ENCODE assay signal across 9 cellular contexts in genomic region chr12:47725893-47726292, GRCh38. TPM values are rescaled to one million over a fixed set of nuclear protein-coding genes. Genes with fewer than 3 reads are reported as not detected.
DNase-seq lines count a peak whose midpoint lies in the region; ATAC-seq, FAIRE-seq and TF ChIP-seq lines count a peak whose summit lies in the region.
"Had no signal": no experiment of that assay in that cellular context is flagged by ENCODE, and none has a peak within 500 bp of the region (broad histone marks: within the 10 kb centered on the region; RNA-seq: fewer than 3 reads in every experiment).

No MANE protein-coding gene starts in this region.

- H3K23ac ChIP-seq in mesenchymal stem cell (ENCODE audit: low read length in 2 of 2) = no peak overlapping the region

- H3K36me3 Mint-ChIP-seq in HFFc6 (ENCODE audit: low read depth) (no peaks in the 10 kb centered on the region), endodermal cell (ENCODE audit: low read depth) (no peaks in the 10 kb centered on the region)

- CTCF ChIA-PET in HepG2 (lab: Yijun Ruan, JAX; ENCODE audit: low intra/inter-chr PET ratio, low total read pairs) = no interaction called here

- H3K4me3 ChIP-seq in mesenchymal stem cell (ENCODE audit: insufficient read depth in 1 of 2, low read depth in 1 of 2, low read length in 2 of 2) (peak overlapping the region in 1 of 2 experiments; percentile 52), kidney (ENCODE audit: low read length in 2 of 2) (no peak overlapping the region), endodermal cell (ENCODE audit: low read length) (no peak overlapping the region), HepG2 (replicated peaks in 1 of 3; ENCODE audit: insufficient read depth in 1 of 3, low read depth in 2 of 3, low read length in 3 of 3) (no peak overlapping the region), stomach (no peak overlapping the region)

- H3K4me3 Mint-ChIP-seq in HFFc6 = no peak overlapping the region; the same call in 1 of the 2 replicates
- no peak overlapping the region for H3K4me3 Mint-ChIP-seq in endodermal cell

- no peaks in the 10 kb centered on the region for H4K20me1 ChIP-seq in HepG2 (ENCODE audit: insufficient read depth, low read length)

- H4K91ac ChIP-seq in mesenchymal stem cell (ENCODE audit: low read length) = no peak overlapping the region

- no peaks in the 10 kb centered on the region for H3K9me3 ChIP-seq in mesenchymal stem cell (ENCODE audit: control insufficient read depth, low read length)
- no peaks in the 10 kb centered on the region for H3K9me3 ChIP-seq in kidney (ENCODE audit: control insufficient read depth in 1 of 2, low read length in 2 of 2)
- H3K9me3 ChIP-seq in endodermal cell (ENCODE audit: control insufficient read depth, low read length) = no peaks in the 10 kb centered on the region
- no peaks in the 10 kb centered on the region for H3K9me3 ChIP-seq in HepG2 (ENCODE audit: low read length)
- no peaks in the 10 kb centered on the region for H3K9me3 ChIP-seq in stomach

- FAIRE-seq in kidney (lab: Jason Lieb, UNC) (no peak), HepG2 (lab: Jason Lieb, UNC) (no peak)

- no peak overlapping the region for H2BK5ac ChIP-seq in mesenchymal stem cell (ENCODE audit: low read depth, low read length, poor library complexity, severe bottlenecking)

- no peak for TF ChIP-seq POLR2A in HepG2 (IDR thresholded peaks at IDR 0.05; ENCODE audit: insufficient read depth in 1 of 2, low read depth in 2 of 2, low read length in 2 of 2)
- TF ChIP-seq POLR2A in stomach (IDR thresholded peaks at IDR 0.05) = no peak

- 40% methylated on average over 5 of the region's 5 CpGs for WGBS in mesenchymal stem cell
- WGBS in endodermal cell (ENCODE audit: insufficient coverage in 1 of 2, insufficient read length in 1 of 2), 2 experiments = 73 to 75% methylated on average over 3 to 5 of the region's 5 CpGs
- 58% methylated on average over 5 of the region's 5 CpGs for WGBS in HepG2 (ENCODE audit: low lambda C conversion rate)
- 41 to 69% (median 62%) methylated on average over 5 of the region's 5 CpGs for WGBS in stomach, 5 donors

- DNase-seq in HFFc6 (peak; percentile 76), NCI-H526 (lab: John Stamatoyannopoulos, UW) (peak; percentile 40 to 57), mesenchymal stem cell (peak; percentile 47), kidney (no peak), endodermal cell (no peak), HepG2 (ENCODE audit: low spot score) (no peak), stomach (no peak)

- H3K36me3 ChIP-seq in mesenchymal stem cell (ENCODE audit: control insufficient read depth in 1 of 2, insufficient read depth in 2 of 2, low read depth in 1 of 2, low read length in 2 of 2) (peaks cover 0 to 8% of the 10 kb centered on the region in 2 experiments), kidney (ENCODE audit: control insufficient read depth in 1 of 2, insufficient read depth in 2 of 2, low read length in 2 of 2) (no peaks in the 10 kb centered on the region), endodermal cell (ENCODE audit: control insufficient read depth, insufficient read depth, low read length) (no peaks in the 10 kb centered on the region), HepG2 (replicated peaks in 1 of 2; ENCODE audit: control insufficient read depth in 1 of 2, insufficient read depth in 2 of 2, low read length in 2 of 2) (no peaks in the 10 kb centered on the region), stomach (peaks cover 0 to 20% (median 0%) of the 10 kb centered on the region in 4 donors)

- H2AK5ac ChIP-seq in mesenchymal stem cell (ENCODE audit: low read length, severe bottlenecking) = no peak overlapping the region

- H3K4me1 ChIP-seq in mesenchymal stem cell (ENCODE audit: control insufficient read depth, insufficient read depth, low read depth, low read length) (peaks cover 6% of the 10 kb centered on the region), kidney (ENCODE audit: control insufficient read depth in 1 of 2, insufficient read depth in 1 of 2, low read depth in 1 of 2, low read length in 2 of 2) (peaks cover 0 to 2% of the 10 kb centered on the region in 2 donors), endodermal cell (ENCODE audit: control insufficient read depth, insufficient read depth, low read length) (no peaks in the 10 kb centered on the region), HepG2 (ENCODE audit: insufficient read depth, low read length) (no peaks in the 10 kb centered on the region), stomach (peaks cover 7 to 20% (median 13%) of the 10 kb centered on the region in 4 donors)

- BruUV-seq in HepG2 (replicated peaks; lab: Mats Ljungman, UMichigan) = no TSS peak

- H3K4me1 Mint-ChIP-seq in HFFc6 (ENCODE audit: low read depth) = peaks cover 65% of the 10 kb centered on the region
- H3K4me1 Mint-ChIP-seq in endodermal cell = no peaks in the 10 kb centered on the region

- no peak for TF ChIP-seq RAD21 in HepG2 (CRISPR knock-in tag; IDR thresholded peaks at IDR 0.05)

- TF ChIP-seq EP300 in HepG2 (IDR thresholded peaks at IDR 0.05; ENCODE audit: low read depth in 2 of 2, low read length in 2 of 2) (no peak), HepG2 (CRISPR knock-in tag; IDR thresholded peaks at IDR 0.05; ENCODE audit: borderline replicate concordance) (no peak), stomach (IDR thresholded peaks at IDR 0.05) (no peak)

- H3K9ac ChIP-seq in mesenchymal stem cell (ENCODE audit: low read length) (peak overlapping the region; percentile 73), kidney (ENCODE audit: low read length in 2 of 2) (no peak overlapping the region), endodermal cell (ENCODE audit: extremely low read depth, low read length, poor library complexity, severe bottlenecking) (no peak overlapping the region), HepG2 (ENCODE audit: insufficient read depth, low read depth, low read length) (no peak overlapping the region)

- intact Hi-C loops in kidney (cut with DNase I) (no loop called here), HepG2 (cut with micrococcal nuclease; ENCODE audit: unreplicated experiment) (no loop called here), stomach (cut with DNase I; ENCODE audit: low total_unique reads) (no loop called here)

- ATAC-seq in GM18519 (IDR thresholded peaks at IDR 0.05; ENCODE audit: low FRiP score, unreplicated experiment) (peak; percentile 78), HepG2 (no peak)

- no peak for TF ChIP-seq CTCF in HFFc6 (IDR thresholded peaks at IDR 0.05)
- no peak for TF ChIP-seq CTCF in kidney (IDR thresholded peaks at IDR 0.05; ENCODE audit: borderline replicate concordance, extremely low read depth, insufficient read depth)
- TF ChIP-seq CTCF in endodermal cell (conservative IDR thresholded peaks at IDR 0.05) = no peak
- no peak for TF ChIP-seq CTCF in HepG2 (CRISPR knock-in tag; IDR thresholded peaks at IDR 0.05)
- no peak for TF ChIP-seq CTCF in stomach (IDR thresholded peaks at IDR 0.05)

- H3K27ac ChIP-seq in mesenchymal stem cell (ENCODE audit: low read length, poor library complexity, severe bottlenecking) (no peak overlapping the region), kidney (ENCODE audit: low read depth in 2 of 2, low read length in 2 of 2) (peak overlapping the region in 1 of 2 donors; percentile 13), endodermal cell (ENCODE audit: low read depth, low read length) (no peak overlapping the region), HepG2 (ENCODE audit: extremely low read length, insufficient read depth, low read length) (no peak overlapping the region), stomach (no peak overlapping the region)

- H3K27me3 ChIP-seq in mesenchymal stem cell (ENCODE audit: control insufficient read depth in 1 of 2, insufficient read depth in 1 of 2, low read length in 2 of 2) (no peaks in the 10 kb centered on the region), endodermal cell (ENCODE audit: control insufficient read depth, insufficient read depth, low read length, poor library complexity, severe bottlenecking) (no peaks in the 10 kb centered on the region), HepG2 (ENCODE audit: control insufficient read depth in 1 of 2, insufficient read depth in 2 of 2, low read length in 2 of 2) (no peaks in the 10 kb centered on the region), stomach (no peaks in the 10 kb centered on the region)

- no peaks in the 10 kb centered on the region for H3K9me3 Mint-ChIP-seq in HFFc6
- H3K9me3 Mint-ChIP-seq in endodermal cell = no peaks in the 10 kb centered on the region

- in situ Hi-C loops in HepG2 (cut with HindIII; ENCODE audit: extremely low pct_ligation_motif_present, low pct_unique_long_range_greater_than_20kb) = no loop called here

- no peak overlapping the region for H3K18ac ChIP-seq in mesenchymal stem cell (ENCODE audit: low read depth in 1 of 2, low read length in 2 of 2)

- POLR2A ChIA-PET in HepG2 (lab: Yijun Ruan, JAX) = no interaction called here

- H3K79me2 ChIP-seq in HepG2 (ENCODE audit: insufficient read depth, low read length) = no peaks in the 10 kb centered on the region

- H2BK12ac ChIP-seq in mesenchymal stem cell (ENCODE audit: low read length in 2 of 2) = no peak overlapping the region

- H3K27me3 Mint-ChIP-seq in HFFc6 (ENCODE audit: insufficient read depth) (peaks cover 2% of the 10 kb centered on the region; the same call in 1 of the 2 replicates), endodermal cell (ENCODE audit: insufficient read depth) (peaks cover 11% of the 10 kb centered on the region)

- H2BK15ac ChIP-seq in mesenchymal stem cell (ENCODE audit: low read depth, poor library complexity, severe bottlenecking) = peak overlapping the region; percentile 4

- H3K27ac Mint-ChIP-seq in HFFc6 (peak overlapping the region; percentile 85), endodermal cell (no peak overlapping the region)

- no peak overlapping the region for H2BK120ac ChIP-seq in mesenchymal stem cell (ENCODE audit: low read depth, low read length)

- H3K4me2 ChIP-seq in mesenchymal stem cell (ENCODE audit: low read length, poor library complexity, severe bottlenecking) (no peak overlapping the region), HepG2 (ENCODE audit: low read depth, low read length) (no peak overlapping the region)

- H2AFZ ChIP-seq in mesenchymal stem cell (ENCODE audit: low read depth, low read length) = no peak overlapping the region
- H2AFZ ChIP-seq in HepG2 (ENCODE audit: low read length) = no peak overlapping the region

- H3K4ac ChIP-seq in mesenchymal stem cell (ENCODE audit: low read depth in 1 of 2, low read length in 2 of 2) = no peak overlapping the region

- no peak overlapping the region for H3K14ac ChIP-seq in mesenchymal stem cell (ENCODE audit: low read length in 2 of 2)

- H4K8ac ChIP-seq in mesenchymal stem cell (ENCODE audit: low read length) = no peak overlapping the region

- no peaks in the 10 kb centered on the region for H3K79me1 ChIP-seq in mesenchymal stem cell (replicated peaks; ENCODE audit: low read length, poor library complexity, severe bottlenecking)

RNA-seq across cellular contexts. Expression of gene ENDOU, which starts 0.6 kb away (rescaled TPM):
- total RNA-seq in HFFc6 (2021; fragmentation: NEBNext Ultra II Directional; extraction: Animal tissue kit (Norgen Biotek cat#: 25700)) = under 1 TPM in 1 of 6 experiments, not detected in 5; 0.11 TPM
- not detected for polyA plus RNA-seq in mesenchymal stem cell (2013, experiment 1 of 2)
- polyA plus RNA-seq in mesenchymal stem cell (2013, experiment 2 of 2) = not detected
- total RNA-seq in kidney (0.91 TPM), endodermal cell (not detected), HepG2 (2016; rRNA removed; fragmentation: Illumina TruSeq; extraction: Trizol) (not detected in 2 replicates), stomach (1 to 10 TPM in 1 of 5 donors, not detected in 4; 1.8 TPM)
- polyA plus RNA-seq in kidney (ENCODE audit: insufficient read depth, low read depth, low replicate concordance) (0.28 TPM), HepG2 (2011; rRNA removed) (not detected in 2 replicates), stomach (1 to 10 TPM in 1 of 3 donors, not detected in 2; 7.6 TPM)
- polyA plus RNA-seq in endodermal cell (2013, experiment 1 of 2) = not detected
- polyA plus RNA-seq in endodermal cell (2013, experiment 2 of 2) = not detected
- not detected in 2 replicates for total RNA-seq in HepG2 (2016; cell fraction: cytosol; rRNA removed; fragmentation: Illumina TruSeq; extraction: Trizol; ENCODE audit: low read depth)
- not detected in 2 replicates for total RNA-seq in HepG2 (2016; cell fraction: insoluble cytoplasmic fraction; rRNA removed; fragmentation: Illumina TruSeq; extraction: Trizol)
- total RNA-seq in HepG2 (2016; cell fraction: membrane; rRNA removed; fragmentation: Illumina TruSeq; extraction: Trizol) = not detected in 2 replicates
- not detected in 2 replicates for total RNA-seq in HepG2 (2016; cell fraction: nucleus; rRNA removed; fragmentation: Illumina TruSeq; extraction: Trizol)
- not detected in 2 replicates for polyA plus RNA-seq in HepG2 (2011; cell fraction: cytosol; rRNA removed)
- not detected in 2 replicates for polyA plus RNA-seq in HepG2 (2011; cell fraction: nucleus; rRNA removed)
- polyA plus RNA-seq in HepG2 (2012) = not detected in 2 replicates
- polyA plus RNA-seq in HepG2 (2016; cell fraction: cytosol; fragmentation: Illumina TruSeq; extraction: Trizol; ENCODE audit: low read depth) = not detected in 2 replicates
- not detected in 2 replicates for polyA plus RNA-seq in HepG2 (2016; cell fraction: insoluble cytoplasmic fraction; fragmentation: Illumina TruSeq; extraction: Trizol; ENCODE audit: low read depth)
- not detected in 2 replicates for polyA plus RNA-seq in HepG2 (2016; cell fraction: membrane; fragmentation: Illumina TruSeq; extraction: Trizol; ENCODE audit: low read depth)
- not detected in 2 replicates for polyA plus RNA-seq in HepG2 (2016; cell fraction: nucleus; fragmentation: Illumina TruSeq; extraction: Trizol; ENCODE audit: insufficient read depth, low read depth)
- not detected in 2 replicates for polyA minus RNA-seq in HepG2 (2011; rRNA and poly(A)+ RNA removed; ENCODE audit: low replicate concordance)
- not detected in 2 replicates for polyA minus RNA-seq in HepG2 (2011; cell fraction: cytosol; rRNA and poly(A)+ RNA removed)
- not detected in 2 replicates for polyA minus RNA-seq in HepG2 (2011; cell fraction: nucleus; rRNA and poly(A)+ RNA removed)
- polyA plus RNA-seq: liver had no signal

RNA-seq across cellular contexts. Expression of gene RPAP3, which starts 20.1 kb away (rescaled TPM):
- 10 to 100 TPM; 26.3 to 43.4 (median 39.0) TPM for total RNA-seq in HFFc6 (2021; fragmentation: NEBNext Ultra II Directional; extraction: Animal tissue kit (Norgen Biotek cat#: 25700))
- 28.1 TPM for polyA plus RNA-seq in mesenchymal stem cell (2013, experiment 1 of 2)
- polyA plus RNA-seq in mesenchymal stem cell (2013, experiment 2 of 2) = 30.9 TPM
- total RNA-seq in kidney (20.6 TPM), endodermal cell (10 to 100 TPM; 52.0 to 56.9 TPM), HepG2 (2016; rRNA removed; fragmentation: Illumina TruSeq; extraction: Trizol) (32.8 and 54.2 TPM in 2 replicates), stomach (10 to 100 TPM in 4 of 5 donors, 1 to 10 TPM in 1; 3.5 to 47.4 (median 17.3) TPM)
- polyA plus RNA-seq in kidney (ENCODE audit: insufficient read depth, low read depth, low replicate concordance) (15.6 TPM), HepG2 (2011; rRNA removed) (6.0 and 8.8 TPM in 2 replicates), stomach (10 to 100 TPM in 1 of 3 donors, 1 to 10 TPM in 2; 7.9 to 10.8 (median 8.5) TPM)
- 39.0 TPM for polyA plus RNA-seq in endodermal cell (2013, experiment 1 of 2)
- 39.5 TPM for polyA plus RNA-seq in endodermal cell (2013, experiment 2 of 2)
- total RNA-seq in HepG2 (2016; cell fraction: cytosol; rRNA removed; fragmentation: Illumina TruSeq; extraction: Trizol; ENCODE audit: low read depth) = 1.8 and 2.4 TPM in 2 replicates
- 32.6 and 56.0 TPM in 2 replicates for total RNA-seq in HepG2 (2016; cell fraction: insoluble cytoplasmic fraction; rRNA removed; fragmentation: Illumina TruSeq; extraction: Trizol)
- 6.0 and 7.0 TPM in 2 replicates for total RNA-seq in HepG2 (2016; cell fraction: membrane; rRNA removed; fragmentation: Illumina TruSeq; extraction: Trizol)
- total RNA-seq in HepG2 (2016; cell fraction: nucleus; rRNA removed; fragmentation: Illumina TruSeq; extraction: Trizol) = 20.5 and 22.8 TPM in 2 replicates
- 2.6 and 4.0 TPM in 2 replicates for polyA plus RNA-seq in HepG2 (2011; cell fraction: cytosol; rRNA removed)
- 2.1 and 4.0 TPM in 2 replicates for polyA plus RNA-seq in HepG2 (2011; cell fraction: nucleus; rRNA removed)
- polyA plus RNA-seq in HepG2 (2012) = 12.7 and 13.8 TPM in 2 replicates
- polyA plus RNA-seq in HepG2 (2016; cell fraction: cytosol; fragmentation: Illumina TruSeq; extraction: Trizol; ENCODE audit: low read depth) = 1.9 and 2.4 TPM in 2 replicates
- 54.9 and 56.4 TPM in 2 replicates for polyA plus RNA-seq in HepG2 (2016; cell fraction: insoluble cytoplasmic fraction; fragmentation: Illumina TruSeq; extraction: Trizol; ENCODE audit: low read depth)
- polyA plus RNA-seq in HepG2 (2016; cell fraction: membrane; fragmentation: Illumina TruSeq; extraction: Trizol; ENCODE audit: low read depth) = 4.1 and 4.9 TPM in 2 replicates
- 28.1 and 29.6 TPM in 2 replicates for polyA plus RNA-seq in HepG2 (2016; cell fraction: nucleus; fragmentation: Illumina TruSeq; extraction: Trizol; ENCODE audit: insufficient read depth, low read depth)
- 1.6 and 3.1 TPM in 2 replicates for polyA minus RNA-seq in HepG2 (2011; rRNA and poly(A)+ RNA removed; ENCODE audit: low replicate concordance)
- polyA minus RNA-seq in HepG2 (2011; cell fraction: cytosol; rRNA and poly(A)+ RNA removed) = 6.3 and 6.5 TPM in 2 replicates
- 25.4 and 29.5 TPM in 2 replicates for polyA minus RNA-seq in HepG2 (2011; cell fraction: nucleus; rRNA and poly(A)+ RNA removed)

RNA-seq across cellular contexts. Expression of gene RAPGEF3, which starts 32.8 kb away (rescaled TPM):
- 1 to 10 TPM; 2.0 to 4.1 (median 3.1) TPM for total RNA-seq in HFFc6 (2021; fragmentation: NEBNext Ultra II Directional; extraction: Animal tissue kit (Norgen Biotek cat#: 25700))
- 1.2 TPM for polyA plus RNA-seq in mesenchymal stem cell (2013, experiment 1 of 2)
- polyA plus RNA-seq in mesenchymal stem cell (2013, experiment 2 of 2) = 1.2 TPM
- 179 TPM for total RNA-seq in kidney
- polyA plus RNA-seq in kidney (ENCODE audit: insufficient read depth, low read depth, low replicate concordance) = 84.3 TPM
- total RNA-seq in endodermal cell = 10 to 100 TPM; 11.4 to 19.6 TPM
- 3.7 TPM for polyA plus RNA-seq in endodermal cell (2013, experiment 1 of 2)
- 3.2 TPM for polyA plus RNA-seq in endodermal cell (2013, experiment 2 of 2)
- 0.07 TPM in 1 of 2 replicates, not detected in the other for total RNA-seq in HepG2 (2016; rRNA removed; fragmentation: Illumina TruSeq; extraction: Trizol)
- total RNA-seq in HepG2 (2016; cell fraction: cytosol; rRNA removed; fragmentation: Illumina TruSeq; extraction: Trizol; ENCODE audit: low read depth) = not detected in 2 replicates
- 0.09 TPM in 1 of 2 replicates, not detected in the other for total RNA-seq in HepG2 (2016; cell fraction: insoluble cytoplasmic fraction; rRNA removed; fragmentation: Illumina TruSeq; extraction: Trizol)
- total RNA-seq in HepG2 (2016; cell fraction: membrane; rRNA removed; fragmentation: Illumina TruSeq; extraction: Trizol) = 0.03 TPM in 1 of 2 replicates, not detected in the other
- 0.40 TPM in 1 of 2 replicates, not detected in the other for total RNA-seq in HepG2 (2016; cell fraction: nucleus; rRNA removed; fragmentation: Illumina TruSeq; extraction: Trizol)
- polyA plus RNA-seq in HepG2 (2011; rRNA removed) = 0.07 and 0.37 TPM in 2 replicates
- 0.05 and 0.13 TPM in 2 replicates for polyA plus RNA-seq in HepG2 (2011; cell fraction: cytosol; rRNA removed)
- polyA plus RNA-seq in HepG2 (2011; cell fraction: nucleus; rRNA removed) = 0.56 and 0.95 TPM in 2 replicates
- polyA plus RNA-seq in HepG2 (2012) = 0.11 and 0.16 TPM in 2 replicates
- not detected in 2 replicates for polyA plus RNA-seq in HepG2 (2016; cell fraction: cytosol; fragmentation: Illumina TruSeq; extraction: Trizol; ENCODE audit: low read depth)
- 0.17 TPM in 1 of 2 replicates, not detected in the other for polyA plus RNA-seq in HepG2 (2016; cell fraction: insoluble cytoplasmic fraction; fragmentation: Illumina TruSeq; extraction: Trizol; ENCODE audit: low read depth)
- polyA plus RNA-seq in HepG2 (2016; cell fraction: membrane; fragmentation: Illumina TruSeq; extraction: Trizol; ENCODE audit: low read depth) = not detected in 2 replicates
- polyA plus RNA-seq in HepG2 (2016; cell fraction: nucleus; fragmentation: Illumina TruSeq; extraction: Trizol; ENCODE audit: insufficient read depth, low read depth) = 0.63 TPM in 1 of 2 replicates, not detected in the other
- polyA minus RNA-seq in HepG2 (2011; rRNA and poly(A)+ RNA removed; ENCODE audit: low replicate concordance) = 0.28 and 2.0 TPM in 2 replicates
- not detected in 2 replicates for polyA minus RNA-seq in HepG2 (2011; cell fraction: cytosol; rRNA and poly(A)+ RNA removed)
- polyA minus RNA-seq in HepG2 (2011; cell fraction: nucleus; rRNA and poly(A)+ RNA removed) = 0.13 and 1.1 TPM in 2 replicates
- total RNA-seq in stomach = 100 to 1,000 TPM in 1 of 5 donors, 10 to 100 TPM in 4; 15.9 to 114 (median 25.0) TPM
- 10 to 100 TPM; 21.2 to 33.1 (median 22.9) TPM for polyA plus RNA-seq in stomach

RNA-seq across cellular contexts. Expression of gene SLC48A1, which starts 47.1 kb away (rescaled TPM):
- total RNA-seq in HFFc6 (2021; fragmentation: NEBNext Ultra II Directional; extraction: Animal tissue kit (Norgen Biotek cat#: 25700)) = 10 to 100 TPM; 18.8 to 24.5 (median 21.0) TPM
- polyA plus RNA-seq in mesenchymal stem cell (2013, experiment 1 of 2) = 8.4 TPM
- polyA plus RNA-seq in mesenchymal stem cell (2013, experiment 2 of 2) = 8.3 TPM
- total RNA-seq in kidney (69.9 TPM), endodermal cell (10 to 100 TPM; 21.3 to 30.4 TPM), HepG2 (2016; rRNA removed; fragmentation: Illumina TruSeq; extraction: Trizol) (2.6 and 3.7 TPM in 2 replicates), stomach (10 to 100 TPM in 3 of 5 donors, 1 to 10 TPM in 2; 2.3 to 29.0 (median 18.1) TPM)
- polyA plus RNA-seq in kidney (ENCODE audit: insufficient read depth, low read depth, low replicate concordance) (56.9 TPM), HepG2 (2011; rRNA removed) (2.2 and 3.1 TPM in 2 replicates), stomach (10 to 100 TPM in 1 of 3 donors, 1 to 10 TPM in 2; 6.3 to 18.2 (median 9.4) TPM)
- polyA plus RNA-seq in endodermal cell (2013, experiment 1 of 2) = 13.9 TPM
- 13.5 TPM for polyA plus RNA-seq in endodermal cell (2013, experiment 2 of 2)
- 2.3 and 3.1 TPM in 2 replicates for total RNA-seq in HepG2 (2016; cell fraction: cytosol; rRNA removed; fragmentation: Illumina TruSeq; extraction: Trizol; ENCODE audit: low read depth)
- 2.3 and 3.4 TPM in 2 replicates for total RNA-seq in HepG2 (2016; cell fraction: insoluble cytoplasmic fraction; rRNA removed; fragmentation: Illumina TruSeq; extraction: Trizol)
- total RNA-seq in HepG2 (2016; cell fraction: membrane; rRNA removed; fragmentation: Illumina TruSeq; extraction: Trizol) = 5.0 and 6.3 TPM in 2 replicates
- total RNA-seq in HepG2 (2016; cell fraction: nucleus; rRNA removed; fragmentation: Illumina TruSeq; extraction: Trizol) = 2.5 and 2.6 TPM in 2 replicates
- polyA plus RNA-seq in HepG2 (2011; cell fraction: cytosol; rRNA removed) = 2.4 and 2.6 TPM in 2 replicates
- 3.1 and 4.1 TPM in 2 replicates for polyA plus RNA-seq in HepG2 (2011; cell fraction: nucleus; rRNA removed)
- polyA plus RNA-seq in HepG2 (2012) = 2.1 and 3.5 TPM in 2 replicates
- 3.8 and 3.9 TPM in 2 replicates for polyA plus RNA-seq in HepG2 (2016; cell fraction: cytosol; fragmentation: Illumina TruSeq; extraction: Trizol; ENCODE audit: low read depth)
- polyA plus RNA-seq in HepG2 (2016; cell fraction: insoluble cytoplasmic fraction; fragmentation: Illumina TruSeq; extraction: Trizol; ENCODE audit: low read depth) = 2.6 and 3.2 TPM in 2 replicates
- polyA plus RNA-seq in HepG2 (2016; cell fraction: membrane; fragmentation: Illumina TruSeq; extraction: Trizol; ENCODE audit: low read depth) = 6.3 and 6.9 TPM in 2 replicates
- 5.6 and 6.3 TPM in 2 replicates for polyA plus RNA-seq in HepG2 (2016; cell fraction: nucleus; fragmentation: Illumina TruSeq; extraction: Trizol; ENCODE audit: insufficient read depth, low read depth)
- polyA minus RNA-seq in HepG2 (2011; rRNA and poly(A)+ RNA removed; ENCODE audit: low replicate concordance) = 5.7 and 45.5 TPM in 2 replicates
- 1.5 and 2.1 TPM in 2 replicates for polyA minus RNA-seq in HepG2 (2011; cell fraction: cytosol; rRNA and poly(A)+ RNA removed)
- polyA minus RNA-seq in HepG2 (2011; cell fraction: nucleus; rRNA and poly(A)+ RNA removed) = 1.7 and 2.8 TPM in 2 replicates

Comparison
In these comparisons a context has a peak if more than half of its experiments do, and no peak if none do; other contexts are left out.
1. DNase-seq: peak in HFFc6 (single experiment), NCI-H526 (2 of 2) and mesenchymal stem cell (single experiment); none in kidney (single experiment), endodermal cell (single experiment), HepG2 (single experiment) and stomach (single experiment).